In genomic region chr12:108962256-108962655, GRCh38 we compare ENCODE assay signal across 38 cellular contexts. TPM values are rescaled to one million over a fixed set of nuclear protein-coding genes. Genes with fewer than 3 reads are reported as not detected.
"Had no signal": no experiment of that assay in that cellular context is flagged by ENCODE, and none has a peak within 500 bp of the region (broad histone marks: within the 10 kb centered on the region; RNA-seq: fewer than 3 reads in every experiment).

No MANE protein-coding gene starts in this region.

- H3K27ac ChIP-seq: KMS-11 had no signal

- H3K36me3 ChIP-seq: MG63 had no signal

- H3K4me3 ChIP-seq: MG63 had no signal

- DNase-seq: Karpas-422, Kasumi-1, KG1, MG63, MM.1S, MV-4-11, NCI-H1048, NCI-H1092, NCI-H1092 treated with DMSO at 0.1 percent for 48 hours, NCI-H1105, NCI-H1105 treated with DMSO at 0.1 percent for 48 hours, NCI-H1417, NCI-H1417 treated with DMSO at 0.1 percent for 48 hours, NCI-H1436, NCI-H1436 treated with DMSO at 0.1 percent for 48 hours, NCI-H146, NCI-H1694, NCI-H1694 treated with DMSO at 0.1 percent for 48 hours, NCI-H187, NCI-H187 treated with DMSO at 0.1 percent for 48 hours, NCI-H1930, NCI-H2029, NCI-H2029 treated with DMSO at 0.1 percent for 48 hours, NCI-H2081, NCI-H2081 treated with DMSO at 0.1 percent for 48 hours, NCI-H2107, NCI-H2171, NCI-H2171 treated with DMSO at 0.1 percent for 48 hours, NCI-H2227 treated with DMSO at 0.1 percent for 48 hours, NCI-H226, NCI-H345, NCI-H446, NCI-H446 treated with DMSO at 0.1 percent for 48 hours had no signal

- H3K9me3 ChIP-seq: MG63 had no signal

- H3K27me3 ChIP-seq: MG63 had no signal

RNA-seq across cellular contexts. Expression of gene SVOP, which starts 58.6 kb away (rescaled TPM):
- total RNA-seq: LHCN-M2, M059J, MCF 10A, NCI-H460 had no signal
